In genomic region chr21:44601596-44602473, GRCh38 we compare ENCODE assay signal across 21 cellular contexts. TPM values are rescaled to one million over a fixed set of nuclear protein-coding genes. Genes with fewer than 3 reads are reported as not detected.
"Had no signal": no experiment of that assay in that cellular context is flagged by ENCODE, and none has a peak within 500 bp of the region (broad histone marks: within the 10 kb centered on the region; RNA-seq: fewer than 3 reads in every experiment).

No MANE protein-coding gene starts in this region.

- ATAC-seq: activated naive CD8-positive, alpha-beta T cell treated with anti-CD3 and anti-CD28 coated beads, Interleukin-2, amount 50 U/mL, for 24 hours; gastrocnemius medialis; left colon; sciatic nerve had no signal

- H3K27me3 Mint-ChIP-seq: activated naive CD8-positive, alpha-beta T cell treated with anti-CD3 and anti-CD28 coated beads, Interleukin-2, amount 50 U/mL, for 24 hours had no signal

- H3K9me3 ChIP-seq: gastrocnemius medialis, ovary had no signal

- H3K27me3 ChIP-seq: ovary had no signal

- H3K4me1 Mint-ChIP-seq: activated naive CD8-positive, alpha-beta T cell treated with anti-CD3 and anti-CD28 coated beads, Interleukin-2, amount 50 U/mL, for 24 hours; mesothelial cell of epicardium had no signal

- H3K4me3 Mint-ChIP-seq: activated naive CD8-positive, alpha-beta T cell treated with anti-CD3 and anti-CD28 coated beads, Interleukin-2, amount 50 U/mL, for 24 hours; dendritic cell treated with granulocyte-macrophage colony-stimulating factor and Interleukin-4, amounts not matched to agents 40 ng/mL and 50 ng/mL, for 4 days; mesothelial cell of epicardium had no signal

- H3K4me3 ChIP-seq: gastrocnemius medialis, heart right ventricle, lung, ovary, spleen, thoracic aorta had no signal

- H3K27ac Mint-ChIP-seq: activated naive CD8-positive, alpha-beta T cell treated with anti-CD3 and anti-CD28 coated beads, Interleukin-2, amount 50 U/mL, for 24 hours; dendritic cell treated with granulocyte-macrophage colony-stimulating factor and Interleukin-4, amounts not matched to agents 40 ng/mL and 50 ng/mL, for 4 days; mesothelial cell of epicardium had no signal

- H3K27ac ChIP-seq: epithelial cell of prostate, gastrocnemius medialis, heart right ventricle, ovary, spleen, thoracic aorta had no signal

- H3K36me3 ChIP-seq: gastrocnemius medialis, heart right ventricle, ovary, spleen, thoracic aorta had no signal

- DNase-seq: activated CD4-positive, alpha-beta T cell treated with anti-CD3 and anti-CD28 coated beads, Interleukin-2, amount 50 U/mL, for 1 hour; activated CD4-positive, CD25-positive, alpha-beta regulatory T cell; activated naive CD4-positive, alpha-beta T cell; activated naive CD8-positive, alpha-beta T cell treated with anti-CD3 and anti-CD28 coated beads, Interleukin-2, amount 50 U/mL, for 24 hours; activated T-cell treated with anti-CD3 and anti-CD28 coated beads for 4 hours; aorta; effector memory CD4-positive, alpha-beta T cell; gastrocnemius medialis; heart right ventricle; left colon; ovary; spleen; T-helper 2 cell had no signal

- H3K4me1 ChIP-seq: gastrocnemius medialis, heart right ventricle, spleen had no signal

RNA-seq across cellular contexts. Expression of gene KRTAP10-7, which starts 1.4 kb away (rescaled TPM):
- total RNA-seq: aorta, gastrocnemius medialis, heart right ventricle, left colon, lung, mesothelial cell of epicardium, ovary, sciatic nerve, spleen, thoracic aorta, ureter had no signal
- polyA plus RNA-seq: aorta, heart right ventricle, lung, neural cell, ovary, spleen had no signal

RNA-seq across cellular contexts. Expression of gene KRTAP10-6, which starts 9.5 kb away (rescaled TPM):
- total RNA-seq: aorta, gastrocnemius medialis, heart right ventricle, left colon, lung, mesothelial cell of epicardium, ovary, sciatic nerve, spleen, thoracic aorta, ureter had no signal
- polyA plus RNA-seq: aorta, heart right ventricle, lung, neural cell, ovary, spleen had no signal

RNA-seq across cellular contexts. Expression of gene KRTAP10-8, which starts 10.0 kb away (rescaled TPM):
- total RNA-seq: aorta, gastrocnemius medialis, heart right ventricle, left colon, lung, mesothelial cell of epicardium, ovary, sciatic nerve, spleen, thoracic aorta, ureter had no signal
- polyA plus RNA-seq: aorta, heart right ventricle, lung, neural cell, ovary, spleen had no signal

RNA-seq across cellular contexts. Expression of gene KRTAP10-5, which starts 21.4 kb away (rescaled TPM):
- total RNA-seq: aorta, gastrocnemius medialis, heart right ventricle, left colon, lung, mesothelial cell of epicardium, ovary, sciatic nerve, spleen, thoracic aorta, ureter had no signal
- polyA plus RNA-seq: aorta, heart right ventricle, lung, neural cell, ovary, spleen had no signal

RNA-seq across cellular contexts. Expression of gene KRTAP10-9, which starts 25.1 kb away (rescaled TPM):
- total RNA-seq: aorta, gastrocnemius medialis, heart right ventricle, left colon, lung, mesothelial cell of epicardium, ovary, sciatic nerve, spleen, thoracic aorta, ureter had no signal
- polyA plus RNA-seq: aorta, heart right ventricle, lung, neural cell, ovary, spleen had no signal
